17 cellular contexts compared by ENCODE assay signal in genomic region chr10:2463301-2463700, GRCh38.
DNase-seq lines count a peak whose midpoint lies in the region; ATAC-seq, FAIRE-seq and TF ChIP-seq lines count a peak whose summit lies in the region.
"Had no signal": no experiment of that assay in that cellular context is flagged by ENCODE, and none has a peak within 500 bp of the region (broad histone marks: within the 10 kb centered on the region; RNA-seq: fewer than 3 reads in every experiment).

No MANE protein-coding gene starts in this region.

- TF ChIP-seq CTCF in GM23338 (conservative IDR thresholded peaks at IDR 0.05; ENCODE audit: low read depth in 2 of 2) (no peak), astrocyte (IDR thresholded peaks at IDR 0.05; ENCODE audit: insufficient read depth, low read depth, low read length) (no peak)

- no peak for TF ChIP-seq POLR2A in GM18505 (IDR thresholded peaks at IDR 0.05; ENCODE audit: borderline replicate concordance, extremely low read depth, insufficient read depth, insufficient read length)

- no peak overlapping the region for H3K4me3 ChIP-seq in GM23338
- no peak overlapping the region for H3K4me3 ChIP-seq in astrocyte (ENCODE audit: insufficient read depth, low read depth, low read length)
- H3K4me3 ChIP-seq: A549, HAP-1 had no signal

- H3K27ac Mint-ChIP-seq in GM23338 (no peak overlapping the region), astrocyte (ENCODE audit: unreplicated experiment) (no peak overlapping the region)
- H3K27ac Mint-ChIP-seq in activated T-helper 1 cell treated with anti-CD3 and anti-CD28 coated beads, Interleukin-12 subunit alpha, Interleukin-12 subunit beta, Interleukin-2, Interleukin-4 antibody, amounts not matched to agents 30 ng/mL and 10 ng/mL and 1 ng/mL, durations not matched to agents 14 hours and 24 hours and 36 hours: no peak overlapping the region
- H3K27ac Mint-ChIP-seq: CD4-positive, alpha-beta memory T cell had no signal

- H3K9me3 ChIP-seq in astrocyte (ENCODE audit: insufficient read depth, low read depth, low read length): peaks cover 4% of the 10 kb centered on the region
- H3K9me3 ChIP-seq: A549, BE2C, HAP-1 had no signal

- H3K36me3 ChIP-seq in GM23338 (ENCODE audit: insufficient read depth): no peaks in the 10 kb centered on the region
- no peaks in the 10 kb centered on the region for H3K36me3 ChIP-seq in astrocyte (ENCODE audit: insufficient read depth, low read length)
- H3K36me3 ChIP-seq: BE2C, HAP-1 had no signal

- H3K27ac ChIP-seq in GM23338 (ENCODE audit: low read depth): no peak overlapping the region
- H3K27ac ChIP-seq in astrocyte (ENCODE audit: low read depth, low read length): no peak overlapping the region
- H3K27ac ChIP-seq: A549, C4-2B had no signal

- H3F3A ChIP-seq in GM23338 (replicated peaks; ENCODE audit: low read depth): no peaks in the 10 kb centered on the region

- H2AFZ ChIP-seq in GM23338 (peak overlapping the region; percentile 40; the same call in 1 of the 2 replicates), astrocyte (ENCODE audit: low read depth, low read length) (no peak overlapping the region)

- H4K20me1 ChIP-seq in GM23338 (replicated peaks; ENCODE audit: insufficient read depth) (no peaks in the 10 kb centered on the region), astrocyte (ENCODE audit: insufficient read depth, low read length) (no peaks in the 10 kb centered on the region)

- ATAC-seq in GM23338 (no peak), GM18505 (IDR thresholded peaks at IDR 0.05; ENCODE audit: unreplicated experiment) (no peak)
- ATAC-seq: A549, HepG2 had no signal

- 0 out of 3 replicates have a peak, but pooled peaks cover 2% of the 10 kb centered on the region for H3K4me1 Mint-ChIP-seq in GM23338
- peaks cover 4% of the 10 kb centered on the region for H3K4me1 Mint-ChIP-seq in astrocyte (ENCODE audit: low read depth, unreplicated experiment)
- no peaks in the 10 kb centered on the region for H3K4me1 Mint-ChIP-seq in activated T-helper 1 cell treated with anti-CD3 and anti-CD28 coated beads, Interleukin-12 subunit alpha, Interleukin-12 subunit beta, Interleukin-2, Interleukin-4 antibody, amounts not matched to agents 30 ng/mL and 10 ng/mL and 1 ng/mL, durations not matched to agents 14 hours and 24 hours and 36 hours (ENCODE audit: low read depth)
- H3K4me1 Mint-ChIP-seq: CD4-positive, alpha-beta memory T cell had no signal

- intact Hi-C loops in activated T-helper 1 cell treated with anti-CD3 and anti-CD28 coated beads, Interleukin-12 subunit alpha, Interleukin-12 subunit beta, Interleukin-2, Interleukin-4 antibody, amounts not matched to agents 30 ng/mL and 10 ng/mL and 1 ng/mL, durations not matched to agents 14 hours and 24 hours and 36 hours (cut with micrococcal nuclease): no loop called here

- DNase-seq in A172 (ENCODE audit: low spot score) (peak; percentile 10), GM23338 (ENCODE audit: low spot score) (no peak), astrocyte (ENCODE audit: low read depth) (peak; percentile 51), kidney tubule cell (ENCODE audit: low spot score) (peak; percentile 9)
- DNase-seq in NK-92 treated with Interleukin-12 subunit alpha and Interleukin-12 subunit beta, amount 100 ng/mL, for 24 hours (lab: John Stamatoyannopoulos, UW): no peak
- DNase-seq in activated T-helper 1 cell treated with anti-CD3 and anti-CD28 coated beads, Interleukin-12 subunit alpha, Interleukin-12 subunit beta, Interleukin-2, Interleukin-4 antibody, amounts not matched to agents 30 ng/mL and 10 ng/mL and 1 ng/mL, durations not matched to agents 14 hours and 24 hours and 36 hours (ENCODE audit: low spot score): no peak
- DNase-seq: BE2C; CD4-positive, alpha-beta memory T cell; DMS79 treated with DMSO at 0.1 percent for 48 hours; GDM1; GOT3 had no signal

- FAIRE-seq in astrocyte (lab: Jason Lieb, UNC): no peak
- FAIRE-seq: A549, HepG2, HTR-8/SVneo had no signal

- 0 out of 2 replicates have a peak, but pooled peaks cover 3% of the 10 kb centered on the region for H3K9me2 ChIP-seq in GM23338 (ENCODE audit: insufficient read depth)

- H3K27me3 ChIP-seq in GM23338 (ENCODE audit: insufficient read depth) (no peaks in the 10 kb centered on the region), astrocyte (ENCODE audit: insufficient read depth, low read length) (no peaks in the 10 kb centered on the region)
- H3K27me3 ChIP-seq: BE2C had no signal

- H3K4me3 Mint-ChIP-seq in GM23338 (no peak overlapping the region), astrocyte (ENCODE audit: unreplicated experiment) (no peak overlapping the region)
- no peak overlapping the region for H3K4me3 Mint-ChIP-seq in activated T-helper 1 cell treated with anti-CD3 and anti-CD28 coated beads, Interleukin-12 subunit alpha, Interleukin-12 subunit beta, Interleukin-2, Interleukin-4 antibody, amounts not matched to agents 30 ng/mL and 10 ng/mL and 1 ng/mL, durations not matched to agents 14 hours and 24 hours and 36 hours
- H3K4me3 Mint-ChIP-seq: CD4-positive, alpha-beta memory T cell had no signal

- H3K4me1 ChIP-seq in GM23338 (ENCODE audit: insufficient read depth) (no peaks in the 10 kb centered on the region), astrocyte (ENCODE audit: insufficient read depth, low read length) (no peaks in the 10 kb centered on the region)
- H3K4me1 ChIP-seq: A549, BE2C, HAP-1 had no signal

- no peak overlapping the region for H3K9ac ChIP-seq in astrocyte (ENCODE audit: low read length)

- peaks cover 13% of the 10 kb centered on the region; the same call in 2 of the 3 replicates for H3K36me3 Mint-ChIP-seq in GM23338 (ENCODE audit: low read depth)
- H3K36me3 Mint-ChIP-seq in astrocyte (ENCODE audit: low read depth, unreplicated experiment): no peaks in the 10 kb centered on the region
- no peaks in the 10 kb centered on the region for H3K36me3 Mint-ChIP-seq in activated T-helper 1 cell treated with anti-CD3 and anti-CD28 coated beads, Interleukin-12 subunit alpha, Interleukin-12 subunit beta, Interleukin-2, Interleukin-4 antibody, amounts not matched to agents 30 ng/mL and 10 ng/mL and 1 ng/mL, durations not matched to agents 14 hours and 24 hours and 36 hours (ENCODE audit: low read depth)
- H3K36me3 Mint-ChIP-seq: CD4-positive, alpha-beta memory T cell had no signal

- H3K27me3 Mint-ChIP-seq in GM23338 (ENCODE audit: insufficient read depth, low read depth, poor library complexity) (no peaks in the 10 kb centered on the region), astrocyte (ENCODE audit: low read depth, unreplicated experiment) (no peaks in the 10 kb centered on the region)
- no peaks in the 10 kb centered on the region for H3K27me3 Mint-ChIP-seq in activated T-helper 1 cell treated with anti-CD3 and anti-CD28 coated beads, Interleukin-12 subunit alpha, Interleukin-12 subunit beta, Interleukin-2, Interleukin-4 antibody, amounts not matched to agents 30 ng/mL and 10 ng/mL and 1 ng/mL, durations not matched to agents 14 hours and 24 hours and 36 hours (ENCODE audit: insufficient read depth)

- H3K4me2 ChIP-seq in GM23338 (no peak overlapping the region), astrocyte (ENCODE audit: low read length) (no peak overlapping the region)
- H3K4me2 ChIP-seq: A549 had no signal

- H3K9me3 Mint-ChIP-seq in GM23338: peaks cover 23% of the 10 kb centered on the region
- H3K9me3 Mint-ChIP-seq in astrocyte (ENCODE audit: unreplicated experiment): peaks cover 5% of the 10 kb centered on the region
- peaks cover 3% of the 10 kb centered on the region for H3K9me3 Mint-ChIP-seq in activated T-helper 1 cell treated with anti-CD3 and anti-CD28 coated beads, Interleukin-12 subunit alpha, Interleukin-12 subunit beta, Interleukin-2, Interleukin-4 antibody, amounts not matched to agents 30 ng/mL and 10 ng/mL and 1 ng/mL, durations not matched to agents 14 hours and 24 hours and 36 hours

- no peaks in the 10 kb centered on the region for H3K79me2 ChIP-seq in GM23338 (replicated peaks; ENCODE audit: insufficient read depth)
- no peaks in the 10 kb centered on the region for H3K79me2 ChIP-seq in astrocyte (ENCODE audit: insufficient read depth, low read length)

TF ChIP-seq in GM23338, 12 proteins besides CTCF, POLR2A, EP300 and RAD21:
- TF ChIP-seq NANOG (IDR thresholded peaks at IDR 0.05; ENCODE audit: borderline replicate concordance): no peak

Comparison
In these comparisons a context has a peak if more than half of its experiments do, and no peak if none do; other contexts are left out.
1. DNase-seq: peak in A172 (single experiment), astrocyte (single experiment) and kidney tubule cell (single experiment); none in GM23338 (single experiment), NK-92 treated with Interleukin-12 subunit alpha and Interleukin-12 subunit beta, amount 100 ng/mL, for 24 hours (single experiment) and activated T-helper 1 cell treated with anti-CD3 and anti-CD28 coated beads, Interleukin-12 subunit alpha, Interleukin-12 subunit beta, Interleukin-2, Interleukin-4 antibody, amounts not matched to agents 30 ng/mL and 10 ng/mL and 1 ng/mL, durations not matched to agents 14 hours and 24 hours and 36 hours (single experiment).